In genomic region chr12:129696952-129697351, GRCh38 we compare ENCODE assay signal across 20 cellular contexts.
DNase-seq lines count a peak whose midpoint lies in the region; ATAC-seq and TF ChIP-seq lines count a peak whose summit lies in the region.
"Had no signal": no experiment of that assay in that cellular context is flagged by ENCODE, and none has a peak within 500 bp of the region (broad histone marks: within the 10 kb centered on the region; RNA-seq: fewer than 3 reads in every experiment).

No MANE protein-coding gene starts in this region.

- no peak overlapping the region for H3K27ac ChIP-seq in psoas muscle
- H3K27ac ChIP-seq: foreskin keratinocyte, HL-60, Peyer's patch, right atrium auricular region had no signal

- no peaks in the 10 kb centered on the region for H3K4me1 ChIP-seq in psoas muscle
- H3K4me1 ChIP-seq: Caco-2, foreskin keratinocyte, Peyer's patch, right atrium auricular region had no signal

- H3K36me3 ChIP-seq in MG63 (no peaks in the 10 kb centered on the region), psoas muscle (ENCODE audit: insufficient read depth in 1 of 2, low read depth in 1 of 2) (no peaks in the 10 kb centered on the region)
- H3K36me3 ChIP-seq: Peyer's patch, right atrium auricular region had no signal

- intact Hi-C loops in psoas muscle (cut with DNase I): no loop called here

- WGBS in psoas muscle, 3 donors: 35 to 51% (median 37%) methylated on average over 11 of the region's 11 CpGs

- no peak for ATAC-seq in psoas muscle
- ATAC-seq: foreskin keratinocyte; left colon; stimulated activated naive CD8-positive, alpha-beta T cell treated with anti-CD3 and anti-CD28 coated beads, Interleukin-15, amount 100 ng/mL, for 72 hours had no signal

- no peak for TF ChIP-seq CTCF in psoas muscle (IDR thresholded peaks at IDR 0.05)

- H3K9me3 ChIP-seq in MG63 (no peaks in the 10 kb centered on the region), psoas muscle (no peaks in the 10 kb centered on the region)
- H3K9me3 ChIP-seq: Caco-2, Peyer's patch, right atrium auricular region had no signal

- H3K27me3 ChIP-seq in MG63 (no peaks in the 10 kb centered on the region), psoas muscle (ENCODE audit: insufficient read depth in 3 of 3, low read length in 2 of 3) (no peaks in the 10 kb centered on the region)
- H3K27me3 ChIP-seq: foreskin keratinocyte, Peyer's patch, right atrium auricular region had no signal

- DNase-seq in MG63 (peak; percentile 45), amniotic stem cell (lab: John Stamatoyannopoulos, UW) (peak; percentile 53), fibroblast of the conjunctiva (ENCODE audit: low read depth) (peak; percentile 55), smooth muscle cell of the brain vasculature (ENCODE audit: low read depth, low spot score) (peak; percentile 29), psoas muscle (no peak), RPMI8226 (no peak)
- no peak for DNase-seq in activated CD4-positive, CD25-positive, alpha-beta regulatory T cell (lab: John Stamatoyannopoulos, UW)
- DNase-seq: activated CD4-positive, alpha-beta T cell treated with anti-CD3 and anti-CD28 coated beads for 4 hours; activated effector memory CD4-positive, alpha-beta T cell treated with anti-CD3 and anti-CD28 coated beads, Interleukin-2, amount 50 U/mL, for 16 hours; AML-193; Caco-2; foreskin keratinocyte; HCEC 1CT; left colon; NCI-H1092; NCI-H82; Peyer's patch; stimulated activated naive CD8-positive, alpha-beta T cell treated with anti-CD3 and anti-CD28 coated beads, Interleukin-15, amount 100 ng/mL, for 72 hours had no signal

- H3K4me3 ChIP-seq in MG63 (no peak overlapping the region), psoas muscle (no peak overlapping the region)
- H3K4me3 ChIP-seq: Peyer's patch, right atrium auricular region had no signal

Comparison
In these comparisons a context has a peak if more than half of its experiments do, and no peak if none do; other contexts are left out.
1. DNase-seq: peak in MG63 (single experiment), amniotic stem cell (single experiment), fibroblast of the conjunctiva (single experiment) and smooth muscle cell of the brain vasculature (single experiment); none in activated CD4-positive, CD25-positive, alpha-beta regulatory T cell (0 of 4), psoas muscle (0 of 2) and RPMI8226 (single experiment).